ENCODE assay signal across 9 cellular contexts in the genomic region with DNA sequence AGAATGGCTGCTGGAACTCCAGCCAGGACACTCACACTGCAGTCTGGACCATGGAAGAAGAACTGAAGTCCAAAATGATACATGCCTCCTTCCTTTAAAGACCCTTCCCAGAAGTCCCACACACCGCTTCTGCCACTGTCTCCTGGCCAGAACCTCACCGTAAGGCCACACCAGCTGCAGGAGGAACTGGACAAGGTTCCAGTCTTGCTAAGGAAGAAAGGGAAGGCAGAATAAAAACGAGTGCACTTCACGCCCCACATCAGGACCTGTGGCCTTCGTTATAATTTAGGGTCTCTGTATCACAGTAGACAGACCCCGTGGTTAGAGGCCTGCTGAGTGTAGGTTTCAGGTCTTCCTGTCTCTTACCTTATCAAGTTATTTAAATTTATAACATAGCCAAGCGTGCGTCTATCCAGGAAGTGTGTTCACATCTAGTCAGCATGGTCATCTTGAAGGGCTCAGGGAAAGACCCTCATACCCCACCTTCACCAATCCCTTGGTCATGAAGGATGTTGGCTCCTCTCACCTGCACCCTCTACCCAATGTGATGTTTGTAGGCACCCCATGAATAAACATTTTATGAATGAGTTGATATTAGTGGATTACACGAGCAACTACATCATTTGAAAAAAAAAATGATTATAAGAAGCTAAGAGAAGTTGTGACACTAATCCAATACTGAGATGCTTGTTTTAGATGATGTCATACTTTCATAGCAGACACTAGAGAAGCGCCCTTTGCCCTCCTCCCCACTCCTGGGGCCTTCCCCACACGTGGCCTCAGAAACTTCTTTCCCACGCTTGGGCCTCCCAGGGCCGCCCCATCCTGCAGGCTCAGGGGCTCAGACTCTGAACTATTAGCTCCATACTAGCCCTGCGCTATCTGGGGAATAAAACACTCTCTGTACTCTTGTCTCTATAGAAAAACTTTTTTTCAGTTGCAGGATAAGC.
DNase-seq lines count a peak whose midpoint lies in the region; ATAC-seq and TF ChIP-seq lines count a peak whose summit lies in the region.
"Had no signal": no experiment of that assay in that cellular context is flagged by ENCODE, and none has a peak within 500 bp of the region (broad histone marks: within the 10 kb centered on the region; RNA-seq: fewer than 3 reads in every experiment).

No MANE protein-coding gene starts in this region.

- H2AK5ac ChIP-seq in neuronal stem cell (ENCODE audit: low read depth, low read length) = no peak overlapping the region

- H3K4me1 ChIP-seq in KMS-11 (ENCODE audit: low read depth, poor library complexity, severe bottlenecking) = peaks cover 33% of the 10 kb centered on the region
- peaks cover 0 to 8% of the 10 kb centered on the region in 2 donors for H3K4me1 ChIP-seq in neuronal stem cell (ENCODE audit: control insufficient read depth in 2 of 2, insufficient read depth in 1 of 2, low read depth in 1 of 2, low read length in 2 of 2)

- no peak overlapping the region for H2BK15ac ChIP-seq in neuronal stem cell (ENCODE audit: low read length)

- no peaks in the 10 kb centered on the region for H3K27me3 ChIP-seq in KMS-11 (ENCODE audit: insufficient read depth, low read depth)
- no peaks in the 10 kb centered on the region for H3K27me3 ChIP-seq in neuronal stem cell (ENCODE audit: control insufficient read depth in 3 of 3, insufficient read depth in 3 of 3, low read depth in 1 of 3, low read length in 3 of 3)

- H3K36me3 Mint-ChIP-seq in memory B cell = no peaks in the 10 kb centered on the region

- peaks cover 32% of the 10 kb centered on the region for H3K4me1 Mint-ChIP-seq in memory B cell

- H3K23ac ChIP-seq in neuronal stem cell (ENCODE audit: low read depth, low read length, poor library complexity) = no peak overlapping the region

- H3K4me3 ChIP-seq in KMS-11 (IDR thresholded peaks at IDR 0.05; ENCODE audit: insufficient read depth, low read depth, low read length) = no peak overlapping the region
- H3K4me3 ChIP-seq in neuronal stem cell (ENCODE audit: low read length in 2 of 2) = no peak overlapping the region

- no peaks in the 10 kb centered on the region for H3K79me1 ChIP-seq in neuronal stem cell (ENCODE audit: low read depth, low read length)

- peak overlapping the region; percentile 17 for H3K4me3 Mint-ChIP-seq in memory B cell

- no peak overlapping the region for H3K18ac ChIP-seq in neuronal stem cell (ENCODE audit: low read length)

- H4K91ac ChIP-seq in neuronal stem cell (ENCODE audit: low read depth, low read length, poor library complexity) = no peak overlapping the region

- no peak overlapping the region for H2BK120ac ChIP-seq in neuronal stem cell (ENCODE audit: low read depth, low read length)

- H2BK5ac ChIP-seq in neuronal stem cell (ENCODE audit: low read length) = no peak overlapping the region

- TF ChIP-seq CTCF in KMS-11 (conservative IDR thresholded peaks at IDR 0.05; ENCODE audit: low read depth, low read length) = no peak

- H3K36me3 ChIP-seq in KMS-11 (ENCODE audit: insufficient read depth) (no peaks in the 10 kb centered on the region), neuronal stem cell (replicated peaks in 1 of 2; ENCODE audit: control insufficient read depth in 2 of 2, insufficient read depth in 2 of 2, low read length in 2 of 2) (no peaks in the 10 kb centered on the region)

- no peak overlapping the region for H3K14ac ChIP-seq in neuronal stem cell (ENCODE audit: low read length)

- H3K27ac Mint-ChIP-seq in memory B cell = peak overlapping the region; percentile 99

- H4K8ac ChIP-seq in neuronal stem cell (ENCODE audit: low read depth, low read length) = no peak overlapping the region

- ATAC-seq in GM18499 (IDR thresholded peaks at IDR 0.05; ENCODE audit: insufficient read depth, unreplicated experiment) (peak; percentile 43), GM21529 (IDR thresholded peaks at IDR 0.05; ENCODE audit: unreplicated experiment) (peak; percentile 55), memory B cell (ENCODE audit: low read depth) (peak; percentile 21)

- no peaks in the 10 kb centered on the region for H3K9me3 ChIP-seq in neuronal stem cell (replicated peaks in 1 of 2; ENCODE audit: control insufficient read depth in 2 of 2, insufficient read depth in 1 of 2, low read depth in 1 of 2, low read length in 2 of 2)

- peak overlapping the region; percentile 26 for H3K4me2 ChIP-seq in KMS-11
- no peak overlapping the region for H3K4me2 ChIP-seq in neuronal stem cell (ENCODE audit: insufficient read depth, low read length, poor library complexity, severe bottlenecking)

- no peaks in the 10 kb centered on the region for H3K27me3 Mint-ChIP-seq in memory B cell

- no peak overlapping the region for H3K27ac ChIP-seq in KMS-11
- no peak overlapping the region for H3K27ac ChIP-seq in neuronal stem cell (replicated peaks; ENCODE audit: low read length)

- DNase-seq in memory B cell (ENCODE audit: low spot score in 2 of 2) = no peak
- DNase-seq in KG1 (lab: John Stamatoyannopoulos, UW) = no peak
- no peak for DNase-seq in neuronal stem cell (ENCODE audit: low spot score)
- DNase-seq in glomerular visceral epithelial cell (ENCODE audit: extremely low spot score) = no peak
- DNase-seq in UCSD-AML1 (lab: John Stamatoyannopoulos, UW; ENCODE audit: unreplicated experiment) = no peak
- DNase-seq: hippocampal formation had no signal

- no CpG with 5 or more reads among the region's 14 CpGs for WGBS in neuronal stem cell (ENCODE audit: extremely low coverage in 2 of 2, insufficient read length in 2 of 2, insufficient replicate concordance in 1 of 2), 2 donors

- H3K9ac ChIP-seq in KMS-11 = no peak overlapping the region
- no peak overlapping the region for H3K9ac ChIP-seq in neuronal stem cell (ENCODE audit: low read depth, low read length, poor library complexity)

- H3K9me3 Mint-ChIP-seq in memory B cell = no peaks in the 10 kb centered on the region

- H3K4ac ChIP-seq in neuronal stem cell (ENCODE audit: low read length) = no peak overlapping the region

- no peak overlapping the region for H2BK12ac ChIP-seq in neuronal stem cell (ENCODE audit: low read length)

- no peaks in the 10 kb centered on the region for H4K20me1 ChIP-seq in KMS-11 (ENCODE audit: insufficient read depth)

- H2AFZ ChIP-seq in KMS-11 (ENCODE audit: low read depth) (no peak overlapping the region), neuronal stem cell (ENCODE audit: low read length) (no peak overlapping the region)

- no peaks in the 10 kb centered on the region for H3K79me2 ChIP-seq in KMS-11 (ENCODE audit: insufficient read depth, low read depth)
